ENCODE assay signal across 17 cellular contexts in the genomic region with DNA sequence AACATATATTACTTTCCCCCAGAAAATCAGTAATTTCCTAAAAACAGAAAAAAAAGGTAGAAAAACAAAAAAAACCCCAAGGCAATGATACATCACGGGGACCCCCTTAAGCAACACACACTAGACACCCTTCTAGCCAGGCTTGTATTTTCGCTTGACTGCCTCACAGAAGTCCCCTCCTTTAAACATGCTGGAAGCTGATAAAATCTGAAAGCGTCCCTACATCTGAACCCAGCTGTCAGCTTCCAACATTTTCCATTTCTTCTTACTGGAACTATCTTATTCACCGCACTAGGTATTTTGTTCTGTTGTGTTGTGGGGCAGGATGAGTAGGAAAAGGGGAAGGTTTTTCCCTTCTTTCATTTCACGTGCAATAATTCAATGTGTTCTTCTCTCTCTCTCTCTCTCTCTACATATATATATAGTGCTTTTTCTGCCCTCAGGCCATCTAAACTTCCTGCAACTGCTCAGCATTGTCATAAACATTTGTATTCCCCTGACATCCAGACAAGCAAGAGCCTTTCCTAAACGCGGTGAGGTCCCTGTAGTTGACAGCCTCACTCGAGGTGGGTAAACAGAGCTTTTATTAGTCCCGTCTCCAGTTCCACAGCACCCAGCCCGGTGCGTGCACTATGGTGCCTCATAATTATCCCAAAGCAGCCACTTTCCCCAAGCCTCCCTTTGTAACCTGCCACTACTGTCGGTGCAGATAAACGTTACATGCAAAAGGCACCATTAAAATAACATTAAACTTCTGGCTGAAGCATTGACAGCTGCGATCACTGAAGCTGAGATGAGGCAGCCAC.
DNase-seq lines count a peak whose midpoint lies in the region; TF ChIP-seq lines count a peak whose summit lies in the region.
"Had no signal": no experiment of that assay in that cellular context is flagged by ENCODE, and none has a peak within 500 bp of the region (broad histone marks: within the 10 kb centered on the region; RNA-seq: fewer than 3 reads in every experiment).

No MANE protein-coding gene starts in this region.

- H2AFZ ChIP-seq in mesenchymal stem cell (ENCODE audit: low read depth, low read length): no peak overlapping the region

- no peak for TF ChIP-seq CTCF in HEK293 (tag by site-specific recombination; IDR thresholded peaks at IDR 0.05)

- H3K9ac ChIP-seq in mesenchymal stem cell (ENCODE audit: low read length): no peak overlapping the region

- H2BK12ac ChIP-seq in mesenchymal stem cell (ENCODE audit: low read length in 2 of 2): no peak overlapping the region

- H4K91ac ChIP-seq in mesenchymal stem cell (ENCODE audit: low read length): no peak overlapping the region

- H2BK120ac ChIP-seq in mesenchymal stem cell (ENCODE audit: low read depth, low read length): no peak overlapping the region

- no peak overlapping the region for H3K27ac ChIP-seq in HEK293 (ENCODE audit: extremely low read depth, low read depth, low read length)
- H3K27ac ChIP-seq in mesenchymal stem cell (ENCODE audit: low read length, poor library complexity, severe bottlenecking): no peak overlapping the region
- H3K27ac ChIP-seq: adrenal gland, transverse colon had no signal

- no peak overlapping the region for H2AK5ac ChIP-seq in mesenchymal stem cell (ENCODE audit: low read length, severe bottlenecking)

- H3K4ac ChIP-seq in mesenchymal stem cell (ENCODE audit: low read depth in 1 of 2, low read length in 2 of 2): no peak overlapping the region

- no peaks in the 10 kb centered on the region for H3K27me3 ChIP-seq in mesenchymal stem cell (ENCODE audit: control insufficient read depth in 1 of 2, insufficient read depth in 1 of 2, low read length in 2 of 2)
- H3K27me3 ChIP-seq: adrenal gland, transverse colon had no signal

- H3K18ac ChIP-seq in mesenchymal stem cell (ENCODE audit: low read depth in 1 of 2, low read length in 2 of 2): no peak overlapping the region

- H3K9me3 ChIP-seq in HEK293 (ENCODE audit: control insufficient read depth, insufficient read depth, low read depth, low read length) (no peaks in the 10 kb centered on the region), mesenchymal stem cell (ENCODE audit: control insufficient read depth, low read length) (no peaks in the 10 kb centered on the region)
- H3K9me3 ChIP-seq: adrenal gland, transverse colon had no signal

- no peak overlapping the region for H2BK15ac ChIP-seq in mesenchymal stem cell (ENCODE audit: low read depth, poor library complexity, severe bottlenecking)

- H3K36me3 ChIP-seq in HEK293 (ENCODE audit: control insufficient read depth in 2 of 2, insufficient read depth in 1 of 2, low read length in 2 of 2) (no peaks in the 10 kb centered on the region), mesenchymal stem cell (ENCODE audit: control insufficient read depth in 1 of 2, insufficient read depth in 2 of 2, low read depth in 1 of 2, low read length in 2 of 2) (peaks cover 8 to 18% of the 10 kb centered on the region in 2 experiments)
- H3K36me3 ChIP-seq: adrenal gland, transverse colon had no signal

- no peak overlapping the region for H2BK5ac ChIP-seq in mesenchymal stem cell (ENCODE audit: low read depth, low read length, poor library complexity, severe bottlenecking)

- no peak overlapping the region for H4K8ac ChIP-seq in mesenchymal stem cell (ENCODE audit: low read length)

- H3K14ac ChIP-seq in mesenchymal stem cell (ENCODE audit: low read length in 2 of 2): no peak overlapping the region

- POLR2A ChIA-PET in HEK293 (lab: Yijun Ruan, JAX): no interaction called here

- CTCF ChIA-PET in HEK293 (lab: Yijun Ruan, JAX): no interaction called here

- no peak overlapping the region for H3K23ac ChIP-seq in mesenchymal stem cell (ENCODE audit: low read length in 2 of 2)

- no peaks in the 10 kb centered on the region for H3K79me1 ChIP-seq in mesenchymal stem cell (replicated peaks; ENCODE audit: low read length, poor library complexity, severe bottlenecking)

- 27% methylated on average over 12 of the region's 14 CpGs for WGBS in mesenchymal stem cell

- H3K4me2 ChIP-seq in mesenchymal stem cell (ENCODE audit: low read length, poor library complexity, severe bottlenecking): no peak overlapping the region

- peaks cover 4% of the 10 kb centered on the region; the same call in 1 of the 2 replicates for H3K4me1 ChIP-seq in HEK293 (ENCODE audit: control insufficient read depth, insufficient read depth, low read length)
- H3K4me1 ChIP-seq in mesenchymal stem cell (ENCODE audit: control insufficient read depth, insufficient read depth, low read depth, low read length): peaks cover 15% of the 10 kb centered on the region

- no peak overlapping the region for H3K4me3 ChIP-seq in HEK293 (ENCODE audit: low read depth, low read length)
- no peak overlapping the region for H3K4me3 ChIP-seq in mesenchymal stem cell (ENCODE audit: insufficient read depth in 1 of 2, low read depth in 1 of 2, low read length in 2 of 2)
- H3K4me3 ChIP-seq: adrenal gland, lung, transverse colon had no signal

- peak in 2 of 3 experiments; percentile 73 to 89 for DNase-seq in NCI-H1417 (lab: John Stamatoyannopoulos, UW)
- DNase-seq in NCI-H748 (lab: John Stamatoyannopoulos, UW; ENCODE audit: unreplicated experiment): peak; percentile 76
- DNase-seq in mesenchymal stem cell: peak; percentile 26
- DNase-seq in NCI-H446 (lab: John Stamatoyannopoulos, UW): no peak
- DNase-seq in NK-92 treated with Interleukin-12 subunit alpha and Interleukin-12 subunit beta, amount 100 ng/mL, for 24 hours (lab: John Stamatoyannopoulos, UW): no peak
- DNase-seq in NOMO-1 treated with dmso at 0.1 percent for 144 hours (lab: John Stamatoyannopoulos, UW; ENCODE audit: unreplicated experiment): no peak
- DNase-seq: activated CD4-positive, CD25-positive, alpha-beta regulatory T cell treated with anti-CD3 and anti-CD28 coated beads, Interleukin-2, amount 50 U/mL, for 72 hours; activated CD8-positive, alpha-beta memory T cell treated with anti-CD3 and anti-CD28 coated beads, Interleukin-2, amount 50 U/mL, for 4 hours; activated effector memory CD4-positive, alpha-beta T cell treated with Interleukin-2 at 50 U/mL for 16 hours; adrenal gland; foreskin fibroblast; hippocampal formation; NCI-H524; stimulated activated naive CD4-positive, alpha-beta T cell; transverse colon had no signal

TF ChIP-seq in HEK293, 187 proteins besides CTCF, POLR2A, EP300 and RAD21 (continues in another document):
- TF ChIP-seq ZBTB20 (tag by site-specific recombination; IDR thresholded peaks at IDR 0.05): no peak
- no peak for TF ChIP-seq ZNF843 (tag by site-specific recombination; IDR thresholded peaks at IDR 0.05)
- TF ChIP-seq, protein P1, sequence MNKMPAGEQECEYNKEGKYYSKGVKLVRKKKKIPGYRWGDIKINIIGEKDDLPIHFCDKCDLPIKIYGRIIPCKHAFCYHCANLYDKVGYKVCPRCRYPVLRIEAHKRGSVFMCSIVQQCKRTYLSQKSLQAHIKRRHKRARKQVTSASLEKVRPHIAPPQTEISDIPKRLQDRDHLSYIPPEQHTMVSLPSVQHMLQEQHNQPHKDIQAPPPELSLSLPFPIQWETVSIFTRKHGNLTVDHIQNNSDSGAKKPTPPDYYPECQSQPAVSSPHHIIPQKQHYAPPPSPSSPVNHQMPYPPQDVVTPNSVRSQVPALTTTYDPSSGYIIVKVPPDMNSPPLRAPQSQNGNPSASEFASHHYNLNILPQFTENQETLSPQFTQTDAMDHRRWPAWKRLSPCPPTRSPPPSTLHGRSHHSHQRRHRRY (tag by site-specific recombination; IDR thresholded peaks at IDR 0.05): no peak
- no peak for TF ChIP-seq ZNF416 (tag by site-specific recombination; IDR thresholded peaks at IDR 0.05)
- no peak for TF ChIP-seq ZNF324 (tag by site-specific recombination; IDR thresholded peaks at IDR 0.05)
- TF ChIP-seq ZNF791 (tag by site-specific recombination; IDR thresholded peaks at IDR 0.05): no peak
- TF ChIP-seq, protein P2, sequence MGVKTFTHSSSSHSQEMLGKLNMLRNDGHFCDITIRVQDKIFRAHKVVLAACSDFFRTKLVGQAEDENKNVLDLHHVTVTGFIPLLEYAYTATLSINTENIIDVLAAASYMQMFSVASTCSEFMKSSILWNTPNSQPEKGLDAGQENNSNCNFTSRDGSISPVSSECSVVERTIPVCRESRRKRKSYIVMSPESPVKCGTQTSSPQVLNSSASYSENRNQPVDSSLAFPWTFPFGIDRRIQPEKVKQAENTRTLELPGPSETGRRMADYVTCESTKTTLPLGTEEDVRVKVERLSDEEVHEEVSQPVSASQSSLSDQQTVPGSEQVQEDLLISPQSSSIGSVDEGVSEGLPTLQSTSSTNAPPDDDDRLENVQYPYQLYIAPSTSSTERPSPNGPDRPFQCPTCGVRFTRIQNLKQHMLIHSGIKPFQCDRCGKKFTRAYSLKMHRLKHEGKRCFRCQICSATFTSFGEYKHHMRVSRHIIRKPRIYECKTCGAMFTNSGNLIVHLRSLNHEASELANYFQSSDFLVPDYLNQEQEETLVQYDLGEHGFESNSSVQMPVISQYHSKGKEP (tag by site-specific recombination; IDR thresholded peaks at IDR 0.05): no peak
- no peak for TF ChIP-seq BCL11B (tag by site-specific recombination; IDR thresholded peaks at IDR 0.05; ENCODE audit: low read depth)
- TF ChIP-seq GLIS2 (tag by site-specific recombination; IDR thresholded peaks at IDR 0.05): no peak
- no peak for TF ChIP-seq FEZF1 (tag by site-specific recombination; IDR thresholded peaks at IDR 0.05)
- 0 out of 2 replicates have a peak, but pooled peaks have one; percentile 5 for TF ChIP-seq ZNF596 (tag by site-specific recombination; IDR thresholded peaks at IDR 0.05)
- 0 out of 2 replicates have a peak, but pooled peaks have one; percentile 50 for TF ChIP-seq TRIM28 (IDR thresholded peaks at IDR 0.05; ENCODE audit: borderline replicate concordance, low read length)
- no peak for TF ChIP-seq ZNF658 (tag by site-specific recombination; IDR thresholded peaks at IDR 0.05)
- peak; percentile 36; the same call in 1 of the 2 replicates for TF ChIP-seq SP7 (tag by site-specific recombination; IDR thresholded peaks at IDR 0.05)
- TF ChIP-seq ZNF10 (tag by site-specific recombination; IDR thresholded peaks at IDR 0.05): 0 out of 2 replicates have a peak, but pooled peaks have one; percentile 20

Comparison
In these comparisons a context has a peak if more than half of its experiments do, and no peak if none do; other contexts are left out.
1. DNase-seq: peak in NCI-H1417 (2 of 3), NCI-H748 (single experiment) and mesenchymal stem cell (single experiment); none in NCI-H446 (0 of 2), NK-92 treated with Interleukin-12 subunit alpha and Interleukin-12 subunit beta, amount 100 ng/mL, for 24 hours (single experiment) and NOMO-1 treated with dmso at 0.1 percent for 144 hours (single experiment).